Comparison of ENCODE assay signal across 9 cellular contexts in the genomic region with DNA sequence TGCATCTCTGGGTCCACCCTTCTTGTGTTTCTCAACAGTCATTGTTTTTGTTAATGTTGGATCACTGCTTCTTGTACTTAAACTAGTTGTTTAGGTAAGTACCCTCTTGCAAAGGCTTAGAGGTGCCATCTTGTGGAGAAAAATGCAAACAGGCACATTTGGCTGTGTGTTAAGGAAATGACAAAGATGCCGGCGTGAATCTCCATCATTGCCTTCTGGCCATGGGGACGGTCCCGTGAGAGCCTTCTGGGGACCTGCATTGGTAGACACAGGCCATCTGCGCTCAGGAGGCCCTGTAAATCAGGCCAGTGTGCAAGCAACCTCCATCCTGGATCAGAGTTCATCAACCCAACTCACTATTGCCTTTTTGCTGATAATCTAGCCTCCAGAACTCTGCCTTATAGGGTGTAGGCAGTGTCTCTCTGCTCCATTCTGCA.
DNase-seq lines count a peak whose midpoint lies in the region; ATAC-seq and TF ChIP-seq lines count a peak whose summit lies in the region.
"Had no signal": no experiment of that assay in that cellular context is flagged by ENCODE, and none has a peak within 500 bp of the region (broad histone marks: within the 10 kb centered on the region; RNA-seq: fewer than 3 reads in every experiment).

No MANE protein-coding gene starts in this region.

- H3K4me1 ChIP-seq in adrenal gland (replicated peaks in 1 of 2), result no peaks in the 10 kb centered on the region
- H3K4me1 ChIP-seq in hepatocyte (ENCODE audit: insufficient read depth), result no peaks in the 10 kb centered on the region
- H3K4me1 ChIP-seq in testis, result no peaks in the 10 kb centered on the region
- H3K4me1 ChIP-seq: BLaER1 treated with 17β-estradiol and CSF1 and Interleukin-3, amounts not matched to agents 10 nM and 100 nM had no signal

- TF ChIP-seq CTCF in adrenal gland (IDR thresholded peaks at IDR 0.05) (peak in 5 of 6 experiments; percentile 9 to 60 (median 53)), hepatocyte (IDR thresholded peaks at IDR 0.05; ENCODE audit: poor library complexity) (peak; percentile 84), testis (IDR thresholded peaks at IDR 0.05) (peak in 1 of 3 experiments; percentile 34)

- no peaks in the 10 kb centered on the region for H3K79me2 ChIP-seq in hepatocyte

- no peaks in the 10 kb centered on the region for H3K27me3 ChIP-seq in adrenal gland
- H3K27me3 ChIP-seq in hepatocyte, result no peaks in the 10 kb centered on the region
- H3K27me3 ChIP-seq in testis, result no peaks in the 10 kb centered on the region
- H3K27me3 ChIP-seq: BLaER1 treated with 17β-estradiol and CSF1 and Interleukin-3, amounts not matched to agents 10 nM and 100 nM had no signal

- no peaks in the 10 kb centered on the region for H3K9me2 ChIP-seq in hepatocyte (replicated peaks; ENCODE audit: insufficient read depth)

- DNase-seq in NCI-H1092 treated with DMSO at 0.1 percent for 48 hours (lab: John Stamatoyannopoulos, UW) (peak; percentile 37), NCI-H1092 (lab: John Stamatoyannopoulos, UW) (no peak), NCI-H1105 (lab: John Stamatoyannopoulos, UW) (peak; percentile 70), adrenal gland (peak in 6 of 7 donors; percentile 24 to 57 (median 27)), hepatocyte (ENCODE audit: low spot score) (peak; percentile 65), testis (peak; percentile 32), occipital lobe (lab: John Stamatoyannopoulos, UW) (no peak)

- no peak overlapping the region for H2AFZ ChIP-seq in hepatocyte

- H3K36me3 ChIP-seq in adrenal gland (replicated peaks in 1 of 2), result no peaks in the 10 kb centered on the region
- no peaks in the 10 kb centered on the region for H3K36me3 ChIP-seq in hepatocyte (replicated peaks; ENCODE audit: insufficient read depth, low read depth)
- H3K36me3 ChIP-seq in testis (ENCODE audit: low read depth, missing control alignments), result no peaks in the 10 kb centered on the region
- H3K36me3 ChIP-seq: BLaER1 treated with 17β-estradiol and CSF1 and Interleukin-3, amounts not matched to agents 10 nM and 100 nM had no signal

- H3K27ac ChIP-seq in adrenal gland (no peak overlapping the region), hepatocyte (no peak overlapping the region), testis (no peak overlapping the region)
- H3K27ac ChIP-seq: BLaER1 treated with 17β-estradiol and CSF1 and Interleukin-3, amounts not matched to agents 10 nM and 100 nM had no signal

- ATAC-seq in GM18909 (IDR thresholded peaks at IDR 0.05; ENCODE audit: poor library complexity, unreplicated experiment), result no peak

- no peak overlapping the region for H3K4me2 ChIP-seq in hepatocyte
- H3K4me2 ChIP-seq: BLaER1 treated with 17β-estradiol and CSF1 and Interleukin-3, amounts not matched to agents 10 nM and 100 nM had no signal

- no peaks in the 10 kb centered on the region for H4K20me1 ChIP-seq in hepatocyte (ENCODE audit: insufficient read depth, poor library complexity, severe bottlenecking)
- H4K20me1 ChIP-seq: BLaER1 treated with 17β-estradiol and CSF1 and Interleukin-3, amounts not matched to agents 10 nM and 100 nM had no signal

- intact Hi-C loops in adrenal gland (cut with DNase I), result loop anchor here in 1 of 2 donors (5.0 kb wide), 1 partner anchor 204 kb away; no protein-coding TSS in a partner anchor
- intact Hi-C loops in testis (cut with DNase I; ENCODE audit: low total_unique reads), result no loop called here

- H3K9me3 ChIP-seq in adrenal gland (replicated peaks in 1 of 3), result no peaks in the 10 kb centered on the region
- H3K9me3 ChIP-seq in hepatocyte (ENCODE audit: low read depth), result no peaks in the 10 kb centered on the region
- H3K9me3 ChIP-seq in testis, result no peaks in the 10 kb centered on the region
- H3K9me3 ChIP-seq: BLaER1 treated with 17β-estradiol and CSF1 and Interleukin-3, amounts not matched to agents 10 nM and 100 nM had no signal

- WGBS in adrenal gland, 4 donors, result 19 to 58% (median 38%) methylated on average over 5 of the region's 5 CpGs
- WGBS in hepatocyte (ENCODE audit: low lambda C conversion rate, missing lambda C conversion rate), result 32% methylated on average over 5 of the region's 5 CpGs
- whole genome bisulfite sequencing in testis, 2 donors, result 37 to 38% methylated on average over 5 of the region's 5 CpGs

- TF ChIP-seq POLR2A in adrenal gland (IDR thresholded peaks at IDR 0.05), result no peak
- no peak for TF ChIP-seq POLR2A in testis (IDR thresholded peaks at IDR 0.05)

- H3K4me3 ChIP-seq in adrenal gland (no peak overlapping the region), hepatocyte (no peak overlapping the region), testis (no peak overlapping the region)
- H3K4me3 ChIP-seq: BLaER1 treated with 17β-estradiol and CSF1 and Interleukin-3, amounts not matched to agents 10 nM and 100 nM had no signal

Comparison
In these comparisons a context has a peak if more than half of its experiments do, and no peak if none do; other contexts are left out.
1. DNase-seq: peak in NCI-H1092 treated with DMSO at 0.1 percent for 48 hours (single experiment), NCI-H1105 (single experiment), adrenal gland (6 of 7), hepatocyte (single experiment) and testis (single experiment); none in NCI-H1092 (single experiment) and occipital lobe (single experiment).